Comparison of ENCODE assay signal across 23 cellular contexts in the genomic region with DNA sequence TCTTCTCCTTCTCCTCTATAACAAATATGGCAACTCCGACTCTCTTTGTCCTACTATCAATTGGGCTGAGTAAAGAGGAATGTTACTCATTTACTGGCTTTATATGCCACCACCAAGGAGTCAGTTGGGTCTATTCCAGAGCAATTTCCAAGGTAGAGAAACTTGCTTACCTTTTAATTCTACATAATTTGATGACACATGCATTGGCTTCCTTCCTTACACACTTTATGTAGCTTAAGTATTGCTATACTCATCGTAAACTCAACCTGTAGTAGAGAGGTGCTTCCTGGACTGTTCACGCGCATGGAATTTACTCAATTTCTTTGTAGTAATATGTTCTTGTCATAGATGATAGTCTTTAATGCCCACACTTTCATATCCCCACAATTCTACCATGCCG.
"Had no signal": no experiment of that assay in that cellular context is flagged by ENCODE, and none has a peak within 500 bp of the region (broad histone marks: within the 10 kb centered on the region; RNA-seq: fewer than 3 reads in every experiment).

No MANE protein-coding gene starts in this region.

- H3K9me3 Mint-ChIP-seq: activated naive CD4-positive, alpha-beta T cell treated with anti-CD3 and anti-CD28 coated beads, Interleukin-2, amount 10 ng/mL, durations not matched to agents 7 days and 5 days; activated naive CD8-positive, alpha-beta T cell treated with anti-CD3 and anti-CD28 coated beads, Interleukin-2, amount 50 U/mL, for 24 hours; neural crest cell; stimulated activated effector memory CD8-positive, alpha-beta T cell treated with anti-CD3 and anti-CD28 coated beads, Interleukin-12 subunit alpha, Interleukin-12 subunit beta, amount 100 ng/mL, for 72 hours; stimulated activated naive CD8-positive, alpha-beta T cell treated with anti-CD3 and anti-CD28 coated beads, Interleukin-15, amount 100 ng/mL, for 72 hours; T-helper 1 cell treated with Interleukin-12 subunit alpha and Interleukin-12 subunit beta and Interleukin-4 antibody, amounts not matched to agents 30 μg/mL and 1 μg/mL, for 36 hours had no signal

- FAIRE-seq: frontal cortex, urothelium cell line had no signal

- H3K9me3 ChIP-seq: tibial artery had no signal

- H3K27me3 Mint-ChIP-seq: activated naive CD4-positive, alpha-beta T cell treated with anti-CD3 and anti-CD28 coated beads, Interleukin-2, amount 10 ng/mL, durations not matched to agents 7 days and 5 days; activated naive CD8-positive, alpha-beta T cell treated with anti-CD3 and anti-CD28 coated beads, Interleukin-2, amount 50 U/mL, for 24 hours; naive thymus-derived CD4-positive, alpha-beta T cell; stimulated activated naive CD8-positive, alpha-beta T cell treated with anti-CD3 and anti-CD28 coated beads, Interleukin-15, amount 100 ng/mL, for 72 hours had no signal

- H3K27ac ChIP-seq: cardiac muscle cell, tibial artery had no signal

- H3K4me3 ChIP-seq: cardiac muscle cell, tibial artery had no signal

- H3K36me3 ChIP-seq: cardiac muscle cell had no signal

- ATAC-seq: activated naive CD8-positive, alpha-beta T cell treated with anti-CD3 and anti-CD28 coated beads, Interleukin-2, amount 50 U/mL, for 24 hours; naive thymus-derived CD4-positive, alpha-beta T cell; stimulated activated effector memory CD8-positive, alpha-beta T cell treated with anti-CD3 and anti-CD28 coated beads, Interleukin-12 subunit alpha, Interleukin-12 subunit beta, amount 100 ng/mL, for 72 hours; stimulated activated naive CD8-positive, alpha-beta T cell treated with anti-CD3 and anti-CD28 coated beads, Interleukin-15, amount 100 ng/mL, for 72 hours; WTC11 had no signal

- H3K36me3 Mint-ChIP-seq: stimulated activated effector memory CD8-positive, alpha-beta T cell treated with anti-CD3 and anti-CD28 coated beads, Interleukin-12 subunit alpha, Interleukin-12 subunit beta, amount 100 ng/mL, for 72 hours; WTC11 had no signal

- H3K4me1 ChIP-seq: tibial artery had no signal

- DNase-seq: activated CD4-positive, alpha-beta T cell treated with anti-CD3 and anti-CD28 coated beads, Interleukin-2, amount 50 U/mL, for 4 hours; activated effector memory CD4-positive, alpha-beta T cell treated with Interleukin-2 at 50 U/mL for 16 hours; activated naive CD4-positive, alpha-beta T cell treated with anti-CD3 and anti-CD28 coated beads, Interleukin-2, amount 10 ng/mL, durations not matched to agents 7 days and 5 days; activated naive CD8-positive, alpha-beta T cell treated with anti-CD3 and anti-CD28 coated beads, Interleukin-2, amount 50 U/mL, for 24 hours; activated T-cell treated with anti-CD3 and anti-CD28 coated beads, Interleukin-2, amount 50 U/mL, for 48 hours; erythroblast; hippocampal formation; mesendoderm; naive thymus-derived CD4-positive, alpha-beta T cell; occipital lobe; posterior cingulate gyrus; stimulated activated CD4-positive, alpha-beta T cell treated with anti-CD3 and anti-CD28 coated beads, Interleukin-12 subunit alpha, Interleukin-12 subunit beta, amount 100 ng/mL, for 4 hours; stimulated activated CD4-positive, alpha-beta T cell treated with anti-CD3 and anti-CD28 coated beads, Interleukin-1b, Interleukin-23, amount 100 ng/mL, for 48 hours; stimulated activated naive CD8-positive, alpha-beta T cell treated with anti-CD3 and anti-CD28 coated beads, Interleukin-15, amount 100 ng/mL, for 72 hours; T1000; tibial artery had no signal

- H3K27me3 ChIP-seq: cardiac muscle cell, tibial artery had no signal

- H3K27ac Mint-ChIP-seq: activated naive CD4-positive, alpha-beta T cell treated with anti-CD3 and anti-CD28 coated beads, Interleukin-2, amount 10 ng/mL, durations not matched to agents 7 days and 5 days; activated naive CD8-positive, alpha-beta T cell treated with anti-CD3 and anti-CD28 coated beads, Interleukin-2, amount 50 U/mL, for 24 hours; stimulated activated effector memory CD8-positive, alpha-beta T cell treated with anti-CD3 and anti-CD28 coated beads, Interleukin-12 subunit alpha, Interleukin-12 subunit beta, amount 100 ng/mL, for 72 hours; stimulated activated naive CD8-positive, alpha-beta T cell treated with anti-CD3 and anti-CD28 coated beads, Interleukin-15, amount 100 ng/mL, for 72 hours; T-helper 1 cell treated with Interleukin-12 subunit alpha and Interleukin-12 subunit beta and Interleukin-4 antibody, amounts not matched to agents 30 μg/mL and 1 μg/mL, for 36 hours had no signal

- H3K4me3 Mint-ChIP-seq: activated naive CD4-positive, alpha-beta T cell treated with anti-CD3 and anti-CD28 coated beads, Interleukin-2, amount 10 ng/mL, durations not matched to agents 7 days and 5 days; activated naive CD8-positive, alpha-beta T cell treated with anti-CD3 and anti-CD28 coated beads, Interleukin-2, amount 50 U/mL, for 24 hours; naive thymus-derived CD4-positive, alpha-beta T cell; neural crest cell; stimulated activated effector memory CD8-positive, alpha-beta T cell treated with anti-CD3 and anti-CD28 coated beads, Interleukin-12 subunit alpha, Interleukin-12 subunit beta, amount 100 ng/mL, for 72 hours; stimulated activated naive CD8-positive, alpha-beta T cell treated with anti-CD3 and anti-CD28 coated beads, Interleukin-15, amount 100 ng/mL, for 72 hours; T-helper 1 cell treated with Interleukin-12 subunit alpha and Interleukin-12 subunit beta and Interleukin-4 antibody, amounts not matched to agents 30 μg/mL and 1 μg/mL, for 36 hours; WTC11 had no signal
